21 cellular contexts compared by ENCODE assay signal in the genomic region with DNA sequence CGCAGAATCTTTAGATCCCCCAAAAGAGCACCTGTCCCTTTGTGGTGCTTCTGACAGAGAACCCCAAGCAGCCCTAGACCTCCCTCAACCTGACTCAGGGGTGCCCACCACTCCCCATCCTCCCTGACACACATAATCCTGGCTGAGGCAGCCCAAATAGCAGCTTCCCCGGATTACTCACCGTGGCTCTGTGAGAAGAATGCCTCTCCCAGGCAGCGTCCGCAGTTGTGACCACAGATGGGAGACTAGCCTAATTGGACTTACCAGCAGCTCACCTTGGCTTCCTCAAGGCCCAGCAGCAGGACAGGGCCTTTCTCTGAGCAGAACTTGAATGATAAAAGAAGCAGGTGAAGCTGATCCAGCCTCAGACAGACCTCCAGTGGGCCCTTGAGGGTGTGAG. TPM values are rescaled to one million over a fixed set of nuclear protein-coding genes. Genes with fewer than 3 reads are reported as not detected.
DNase-seq lines count a peak whose midpoint lies in the region; ATAC-seq and TF ChIP-seq lines count a peak whose summit lies in the region.
"Had no signal": no experiment of that assay in that cellular context is flagged by ENCODE, and none has a peak within 500 bp of the region (broad histone marks: within the 10 kb centered on the region; RNA-seq: fewer than 3 reads in every experiment).

No MANE protein-coding gene starts in this region.

- peaks cover 30% of the 10 kb centered on the region for H3K4me1 ChIP-seq in GM23248 (ENCODE audit: insufficient read depth)

- no peak overlapping the region for H3K9ac ChIP-seq in GM23248

- H4K20me1 ChIP-seq in GM23248 (ENCODE audit: insufficient read depth): no peaks in the 10 kb centered on the region

- no peaks in the 10 kb centered on the region for H3K36me3 Mint-ChIP-seq in glutamatergic neuron (ENCODE audit: unreplicated experiment)

- WGBS in GM23248 (ENCODE audit: low coverage in 1 of 2, low lambda C conversion rate in 2 of 2, missing lambda C conversion rate in 2 of 2), 2 experiments: 52 to 59% methylated on average over 5 of the region's 5 CpGs

- H3K4me3 Mint-ChIP-seq in glutamatergic neuron (ENCODE audit: unreplicated experiment): no peak overlapping the region
- H3K4me3 Mint-ChIP-seq: endodermal cell had no signal

- H3K9me2 ChIP-seq in GM23248 (ENCODE audit: insufficient read depth): no peaks in the 10 kb centered on the region

- H3K27me3 ChIP-seq in GM23248 (replicated peaks; ENCODE audit: insufficient read depth) (no peaks in the 10 kb centered on the region), WERI-Rb-1 (ENCODE audit: insufficient read depth, low read depth, severe bottlenecking) (no peaks in the 10 kb centered on the region)
- H3K27me3 ChIP-seq: foreskin keratinocyte had no signal

- no peak overlapping the region for H3K27ac ChIP-seq in GM23248
- no peak overlapping the region for H3K27ac ChIP-seq in WERI-Rb-1
- H3K27ac ChIP-seq: foreskin keratinocyte had no signal

- H3K9me3 Mint-ChIP-seq in glutamatergic neuron (ENCODE audit: unreplicated experiment): no peaks in the 10 kb centered on the region
- H3K9me3 Mint-ChIP-seq: endodermal cell had no signal

- TF ChIP-seq CTCF in WERI-Rb-1 (IDR thresholded peaks at IDR 0.05; ENCODE audit: low read depth, low read length): no peak
- TF ChIP-seq CTCF in glutamatergic neuron (IDR thresholded peaks at IDR 0.05; ENCODE audit: partially characterized antibody, unreplicated experiment): no peak

- H3K27me3 Mint-ChIP-seq in glutamatergic neuron (ENCODE audit: unreplicated experiment): no peaks in the 10 kb centered on the region

- no peak overlapping the region for H2AFZ ChIP-seq in GM23248

- no peak overlapping the region for H3K27ac Mint-ChIP-seq in glutamatergic neuron (ENCODE audit: unreplicated experiment)

- in situ Hi-C loops in ACHN (cut with HindIII; ENCODE audit: low pct_ligation_motif_present, low pct_unique_long_range_greater_than_20kb, low sequenced_read_pairs) (no loop called here), GM23248 (cut with MboI) (no loop called here)

- no peaks in the 10 kb centered on the region for H3K4me1 Mint-ChIP-seq in glutamatergic neuron (ENCODE audit: low read depth, unreplicated experiment)
- H3K4me1 Mint-ChIP-seq: endodermal cell had no signal

- H3K4me2 ChIP-seq in GM23248 (ENCODE audit: unreplicated experiment): no peak overlapping the region

- no peak for ATAC-seq in activated CD4-positive, CD25-positive, alpha-beta regulatory T cell treated with anti-CD3 and anti-CD28 coated beads, Interleukin-2, amount 50 U/mL, for 24 hours
- ATAC-seq: foreskin keratinocyte, left lobe of liver had no signal

- DNase-seq in ACHN (peak; percentile 4), GM23248 (peak; percentile 74), WERI-Rb-1 (peak; percentile 22), glomerular visceral epithelial cell (ENCODE audit: extremely low spot score) (peak; percentile 85), glutamatergic neuron (no peak), occipital lobe (lab: John Stamatoyannopoulos, UW) (no peak)
- DNase-seq in activated CD4-positive, CD25-positive, alpha-beta regulatory T cell (lab: John Stamatoyannopoulos, UW): no peak
- DNase-seq: activated CD4-positive, alpha-beta T cell treated with anti-CD3 and anti-CD28 coated beads for 4 hours; activated effector memory CD4-positive, alpha-beta T cell treated with anti-CD3 and anti-CD28 coated beads, Interleukin-2, amount 50 U/mL, for 16 hours; aorta; DND-41; endodermal cell; NCI-H1092 treated with DMSO at 0.1 percent for 48 hours; NCI-H2107; NCI-H69; T-helper 9 cell had no signal

- H3K36me3 ChIP-seq in GM23248 (ENCODE audit: low read depth): no peaks in the 10 kb centered on the region
- 0 out of 2 replicates have a peak, but pooled peaks cover 3% of the 10 kb centered on the region for H3K36me3 ChIP-seq in WERI-Rb-1

- H3K4me3 ChIP-seq in GM23248 (no peak overlapping the region), WERI-Rb-1 (ENCODE audit: low read depth, low read length) (no peak overlapping the region)

- no peaks in the 10 kb centered on the region for H3K79me2 ChIP-seq in GM23248 (ENCODE audit: insufficient read depth)

- no peaks in the 10 kb centered on the region for H3K9me3 ChIP-seq in GM23248 (ENCODE audit: low read depth)
- H3K9me3 ChIP-seq in WERI-Rb-1 (ENCODE audit: severe bottlenecking): no peaks in the 10 kb centered on the region

- H3F3A ChIP-seq in GM23248 (ENCODE audit: insufficient read depth): peaks cover 27% of the 10 kb centered on the region

RNA-seq across cellular contexts. Expression of a gene that starts 10.3 kb away (rescaled TPM):
- not detected in 2 replicates for total RNA-seq in GM23248 (2014; rRNA removed; shearing (Covaris generic))
- not detected in 2 replicates for polyA plus RNA-seq in GM23248 (2016; fragmentation: Nextera tagmentation; extraction: Ambion mirVana)
- total RNA-seq in glutamatergic neuron (ENCODE audit: unreplicated experiment) (not detected), occipital lobe (not detected)
- total RNA-seq: A673, aorta, endodermal cell, left lobe of liver, SK-MEL-5 had no signal
- polyA plus RNA-seq: aorta had no signal

RNA-seq across cellular contexts. Expression of a gene that starts 31.3 kb away (rescaled TPM):
- total RNA-seq in GM23248 (2014; rRNA removed; shearing (Covaris generic)): 17.3 and 23.5 TPM in 2 replicates
- 13.2 TPM in 2 replicates for polyA plus RNA-seq in GM23248 (2016; fragmentation: Nextera tagmentation; extraction: Ambion mirVana)
- 31.0 TPM for total RNA-seq in glutamatergic neuron (ENCODE audit: unreplicated experiment)
- total RNA-seq in occipital lobe: 18.6 TPM

RNA-seq across cellular contexts. Expression of a gene that starts 31.3 kb away (rescaled TPM):
- 10.5 and 23.6 TPM in 2 replicates for total RNA-seq in GM23248 (2014; rRNA removed; shearing (Covaris generic))
- polyA plus RNA-seq in GM23248 (2016; fragmentation: Nextera tagmentation; extraction: Ambion mirVana): 16.9 and 18.8 TPM in 2 replicates
- 21.5 TPM for total RNA-seq in glutamatergic neuron (ENCODE audit: unreplicated experiment)
- 51.6 TPM for total RNA-seq in occipital lobe

Comparison
In these comparisons a context has a peak if more than half of its experiments do, and no peak if none do; other contexts are left out.
1. DNase-seq: peak in ACHN (single experiment), GM23248 (single experiment), WERI-Rb-1 (single experiment) and glomerular visceral epithelial cell (single experiment); none in glutamatergic neuron (single experiment), activated CD4-positive, CD25-positive, alpha-beta regulatory T cell (0 of 4) and occipital lobe (single experiment).